In the genomic region with DNA sequence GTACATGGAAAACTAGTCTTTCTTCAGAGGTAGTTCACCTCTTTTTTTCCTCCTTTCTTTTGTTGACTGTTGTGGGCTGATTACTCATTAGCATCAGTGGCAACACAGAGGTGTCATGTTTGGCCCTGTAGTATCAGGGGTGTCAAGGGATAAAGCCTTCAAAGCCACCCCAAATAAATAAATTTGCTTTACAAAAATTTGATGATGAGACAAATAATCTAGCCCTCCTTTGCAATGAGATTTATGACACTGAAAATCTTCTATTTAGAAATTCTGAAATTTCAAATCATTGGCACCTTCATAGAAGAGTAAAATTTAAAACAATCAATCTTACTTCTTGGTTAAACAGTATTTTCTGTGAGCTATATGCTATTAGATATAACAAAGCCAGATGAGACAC, we compare ENCODE assay signal across 28 cellular contexts. TPM values are rescaled to one million over a fixed set of nuclear protein-coding genes. Genes with fewer than 3 reads are reported as not detected.
A peak's percentile ranks its signal among the peaks of the same experiment; 100 is the strongest.
DNase-seq lines count a peak whose midpoint lies in the region; ATAC-seq and TF ChIP-seq lines count a peak whose summit lies in the region.
"Had no signal": no experiment of that assay in that cellular context is flagged by ENCODE, and none has a peak within 500 bp of the region (broad histone marks: within the 10 kb centered on the region; RNA-seq: fewer than 3 reads in every experiment).

No MANE protein-coding gene starts in this region.

- H3K27me3 Mint-ChIP-seq in GM23338 (ENCODE audit: insufficient read depth, low read depth, poor library complexity) (peaks cover 5% of the 10 kb centered on the region), brain (peaks cover 25% of the 10 kb centered on the region), nephron progenitor cell (ENCODE audit: low read depth, poor library complexity) (peaks cover 22% of the 10 kb centered on the region)

- H3K9ac ChIP-seq in SK-N-SH: no peak overlapping the region

- peaks cover 20% of the 10 kb centered on the region for H3K79me2 ChIP-seq in SK-N-SH (ENCODE audit: insufficient read depth)
- H3K79me2 ChIP-seq in GM23338 (replicated peaks; ENCODE audit: insufficient read depth): no peaks in the 10 kb centered on the region; the same call in 1 of the 2 replicates

- no peak for TF ChIP-seq EP300 in SK-N-SH (IDR thresholded peaks at IDR 0.05; ENCODE audit: borderline replicate concordance in 1 of 2, low read depth in 1 of 2, low read length in 1 of 2)

- H3K27me3 ChIP-seq in SK-N-SH (ENCODE audit: insufficient read depth): no peaks in the 10 kb centered on the region
- H3K27me3 ChIP-seq in GM23338 (ENCODE audit: insufficient read depth): peaks cover 13% of the 10 kb centered on the region
- H3K27me3 ChIP-seq in heart right ventricle: no peaks in the 10 kb centered on the region
- H3K27me3 ChIP-seq: sigmoid colon, tibial nerve had no signal

- H3K9me3 ChIP-seq in SK-N-SH (no peaks in the 10 kb centered on the region), heart right ventricle (no peaks in the 10 kb centered on the region)
- H3K9me3 ChIP-seq: psoas muscle, sigmoid colon, tibial nerve had no signal

- H2AFZ ChIP-seq in SK-N-SH (ENCODE audit: low read depth) (no peak overlapping the region), GM23338 (no peak overlapping the region)

- H3K36me3 Mint-ChIP-seq in GM23338 (ENCODE audit: low read depth): no peaks in the 10 kb centered on the region
- H3K36me3 Mint-ChIP-seq in brain: no peaks in the 10 kb centered on the region
- H3K36me3 Mint-ChIP-seq in nephron progenitor cell (ENCODE audit: low read depth): no peaks in the 10 kb centered on the region

- H3K27ac ChIP-seq in SK-N-SH (ENCODE audit: low read depth in 2 of 2, low read length in 1 of 2) (no peak overlapping the region), GM23338 (ENCODE audit: low read depth) (no peak overlapping the region), heart right ventricle (no peak overlapping the region)
- H3K27ac ChIP-seq: 22Rv1, C4-2B, psoas muscle, RWPE1, sigmoid colon, tibial nerve had no signal

- H4K20me1 ChIP-seq in SK-N-SH (ENCODE audit: insufficient read depth) (no peaks in the 10 kb centered on the region), GM23338 (replicated peaks; ENCODE audit: insufficient read depth) (no peaks in the 10 kb centered on the region)

- TF ChIP-seq RAD21 in SK-N-SH (IDR thresholded peaks at IDR 0.05; ENCODE audit: low read length): no peak

- peaks cover 35% of the 10 kb centered on the region for H3K4me1 Mint-ChIP-seq in GM23338
- peaks cover 39% of the 10 kb centered on the region for H3K4me1 Mint-ChIP-seq in brain
- peaks cover 24% of the 10 kb centered on the region for H3K4me1 Mint-ChIP-seq in nephron progenitor cell

- POLR2A ChIA-PET in SK-N-SH (lab: Yijun Ruan, JAX): no interaction called here

- H3K36me3 ChIP-seq in SK-N-SH (replicated peaks in 1 of 2; ENCODE audit: control insufficient read depth in 1 of 2, insufficient read depth in 2 of 2, low read length in 1 of 2): peaks cover 0 to 29% of the 10 kb centered on the region in 2 experiments
- no peaks in the 10 kb centered on the region for H3K36me3 ChIP-seq in GM23338 (ENCODE audit: insufficient read depth)
- H3K36me3 ChIP-seq in heart right ventricle: peaks cover 0 to 30% (median 0%) of the 10 kb centered on the region in 9 donors

- no peak for ATAC-seq in SK-N-SH treated with all-trans-retinoic acid at 6 μM for 48 hours
- no peak for ATAC-seq in GM23338
- ATAC-seq in heart right ventricle: no peak
- ATAC-seq in GM21737 (IDR thresholded peaks at IDR 0.05; ENCODE audit: unreplicated experiment): no peak
- ATAC-seq: activated CD4-positive, alpha-beta T cell treated with anti-CD3 and anti-CD28 coated beads for 36 hours; activated CD8-positive, alpha-beta T cell treated with anti-CD3 and anti-CD28 coated beads for 36 hours; activated naive CD8-positive, alpha-beta T cell treated with anti-CD3 and anti-CD28 coated beads, Interleukin-2, amount 50 U/mL, for 24 hours; left lobe of liver; psoas muscle had no signal

- intact Hi-C loops in heart right ventricle (cut with DNase I): no loop called here

- H3K4me3 Mint-ChIP-seq in GM23338 (no peak overlapping the region), brain (peak overlapping the region in 3 of 5 experiments; percentile 30 to 43 (median 37)), nephron progenitor cell (peak overlapping the region; percentile 7)
- H3K4me3 Mint-ChIP-seq: activated CD4-positive, alpha-beta T cell treated with anti-CD3 and anti-CD28 coated beads for 36 hours; activated CD8-positive, alpha-beta T cell treated with anti-CD3 and anti-CD28 coated beads for 36 hours; activated naive CD8-positive, alpha-beta T cell treated with anti-CD3 and anti-CD28 coated beads, Interleukin-2, amount 50 U/mL, for 24 hours had no signal

- H3K4me2 ChIP-seq in SK-N-SH (0 out of 2 replicates have a peak overlapping the region, but pooled peaks have one; percentile 93), GM23338 (peak overlapping the region; percentile 83; the same call in 1 of the 2 replicates)

- H3K4me3 ChIP-seq in SK-N-SH (ENCODE audit: low read depth in 2 of 2, low read length in 1 of 2) (no peak overlapping the region), GM23338 (no peak overlapping the region), heart right ventricle (no peak overlapping the region)
- H3K4me3 ChIP-seq: psoas muscle, sigmoid colon, tibial nerve had no signal

- no peaks in the 10 kb centered on the region for H3K9me3 Mint-ChIP-seq in GM23338
- peaks cover 0 to 3% (median 0%) of the 10 kb centered on the region in 5 experiments for H3K9me3 Mint-ChIP-seq in brain
- no peaks in the 10 kb centered on the region for H3K9me3 Mint-ChIP-seq in nephron progenitor cell
- H3K9me3 Mint-ChIP-seq: activated CD8-positive, alpha-beta T cell treated with anti-CD3 and anti-CD28 coated beads for 36 hours; activated naive CD8-positive, alpha-beta T cell treated with anti-CD3 and anti-CD28 coated beads, Interleukin-2, amount 50 U/mL, for 24 hours had no signal

- H3K27ac Mint-ChIP-seq in GM23338 (no peak overlapping the region), brain (no peak overlapping the region), nephron progenitor cell (no peak overlapping the region)
- H3K27ac Mint-ChIP-seq: activated CD4-positive, alpha-beta T cell treated with anti-CD3 and anti-CD28 coated beads for 36 hours; activated CD8-positive, alpha-beta T cell treated with anti-CD3 and anti-CD28 coated beads for 36 hours; activated naive CD8-positive, alpha-beta T cell treated with anti-CD3 and anti-CD28 coated beads, Interleukin-2, amount 50 U/mL, for 24 hours had no signal

- CTCF ChIA-PET in SK-N-SH (lab: Yijun Ruan, JAX): interaction anchor here (1.3 to 2.9 kb wide), 2 partner anchors 24 to 77 kb away, joined by 3 to 10 read pairs; no protein-coding TSS in a partner anchor

- peaks cover 11% of the 10 kb centered on the region for H3F3A ChIP-seq in SK-N-SH (replicated peaks; ENCODE audit: insufficient read depth)
- H3F3A ChIP-seq in GM23338 (replicated peaks; ENCODE audit: low read depth): no peaks in the 10 kb centered on the region

- H3K9me2 ChIP-seq in SK-N-SH (no peaks in the 10 kb centered on the region), GM23338 (ENCODE audit: insufficient read depth) (no peaks in the 10 kb centered on the region)

- TF ChIP-seq CTCF in SK-N-SH (IDR thresholded peaks at IDR 0.05): no peak
- no peak for TF ChIP-seq CTCF in GM23338 (conservative IDR thresholded peaks at IDR 0.05; ENCODE audit: low read depth in 2 of 2)
- no peak for TF ChIP-seq CTCF in brain (conservative IDR thresholded peaks at IDR 0.05)
- TF ChIP-seq CTCF in nephron progenitor cell (IDR thresholded peaks at IDR 0.05): no peak
- TF ChIP-seq CTCF in heart right ventricle (IDR thresholded peaks at IDR 0.05): no peak

- peaks cover 0 to 12% of the 10 kb centered on the region in 2 experiments; a peak in 3 of 4 replicates for H3K4me1 ChIP-seq in SK-N-SH (ENCODE audit: control insufficient read depth in 1 of 2, insufficient read depth in 2 of 2, low read depth in 1 of 2, low read length in 1 of 2)
- H3K4me1 ChIP-seq in GM23338 (ENCODE audit: insufficient read depth): peaks cover 23% of the 10 kb centered on the region
- peaks cover 0 to 39% (median 15%) of the 10 kb centered on the region in 9 donors for H3K4me1 ChIP-seq in heart right ventricle
- H3K4me1 ChIP-seq: psoas muscle had no signal

- DNase-seq in SK-N-SH (no peak), GM23338 (ENCODE audit: low spot score) (no peak), nephron progenitor cell (no peak), NCI-H1436 (lab: John Stamatoyannopoulos, UW) (no peak), heart right ventricle (no peak)
- DNase-seq: activated CD4-positive, alpha-beta T cell treated with anti-CD3 and anti-CD28 coated beads for 36 hours; activated CD8-positive, alpha-beta T cell treated with anti-CD3 and anti-CD28 coated beads for 36 hours; activated effector memory CD4-positive, alpha-beta T cell treated with anti-CD3 and anti-CD28 coated beads, Interleukin-2, amount 50 U/mL, for 16 hours; activated naive CD8-positive, alpha-beta T cell treated with anti-CD3 and anti-CD28 coated beads, Interleukin-2, amount 50 U/mL, for 24 hours; Calu3; central memory CD4-positive, alpha-beta T cell; cortex of kidney; KG1; mesendoderm; NCI-H1092 treated with DMSO at 0.1 percent for 48 hours; NCI-H187; NCI-H446 treated with DMSO at 0.1 percent for 48 hours; psoas muscle; sigmoid colon; stimulated activated CD4-positive, alpha-beta T cell treated with anti-CD3 and anti-CD28 coated beads, Interleukin-4, amount 100 ng/mL, for 24 hours had no signal

TF ChIP-seq in SK-N-SH, 30 proteins besides CTCF, POLR2A, EP300 and RAD21 (continues in another document):
- no peak for TF ChIP-seq MXI1 (IDR thresholded peaks at IDR 0.05; ENCODE audit: low read depth, low read length)

TF ChIP-seq in SK-N-SH treated with all-trans-retinoic acid at 6 μM for 48 hours, 23 proteins besides CTCF, POLR2A, EP300 and RAD21 (continues in another document):
- no peak for TF ChIP-seq ZNF70 (CRISPR knock-in tag; IDR thresholded peaks at IDR 0.05)

RNA-seq across cellular contexts. Expression of a gene that starts 1.9 kb away (rescaled TPM):
- 4.2 and 8.7 TPM in 2 replicates for polyA plus RNA-seq in SK-N-SH (2012; rRNA removed)
- 7.3 and 8.9 TPM in 2 replicates for polyA plus RNA-seq in SK-N-SH (2012; cell fraction: cytosol; rRNA removed)
- 3.5 and 10.1 TPM in 2 replicates for polyA plus RNA-seq in SK-N-SH (2012; cell fraction: nucleus; rRNA removed)
- 4.6 and 7.9 TPM in 2 replicates for total RNA-seq in GM23338 (2014; rRNA removed; shearing (Covaris generic))
- polyA plus RNA-seq in GM23338 (2016; fragmentation: Nextera tagmentation; extraction: Ambion mirVana): 3.0 and 4.4 TPM in 2 replicates
- 1.4 TPM for polyA plus RNA-seq in brain (ENCODE audit: insufficient read depth, low read depth, low replicate concordance)
- total RNA-seq in heart right ventricle: 10 to 100 TPM in 3 of 10 donors, 1 to 10 TPM in 7; 2.9 to 16.5 (median 6.7) TPM
- 1 to 10 TPM; 1.8 to 6.9 TPM for polyA plus RNA-seq in heart right ventricle

RNA-seq across cellular contexts. Expression of a gene that starts 2.0 kb away (rescaled TPM):
- polyA plus RNA-seq in SK-N-SH (2012; rRNA removed) (1.0 and 1.4 TPM in 2 replicates), GM23338 (2016; fragmentation: Nextera tagmentation; extraction: Ambion mirVana) (28.0 and 30.6 TPM in 2 replicates), brain (ENCODE audit: insufficient read depth, low read depth, low replicate concordance) (2.2 TPM), heart right ventricle (1 to 10 TPM; 1.6 to 8.4 TPM)
- 1.6 and 2.7 TPM in 2 replicates for polyA plus RNA-seq in SK-N-SH (2012; cell fraction: cytosol; rRNA removed)
- polyA plus RNA-seq in SK-N-SH (2012; cell fraction: nucleus; rRNA removed): 2.4 and 8.7 TPM in 2 replicates
- 7.4 and 7.5 TPM in 2 replicates for total RNA-seq in GM23338 (2014; rRNA removed; shearing (Covaris generic))
- 10 to 100 TPM in 4 of 10 donors, 1 to 10 TPM in 6; 2.4 to 16.0 (median 7.3) TPM for total RNA-seq in heart right ventricle
